In the genomic region with DNA sequence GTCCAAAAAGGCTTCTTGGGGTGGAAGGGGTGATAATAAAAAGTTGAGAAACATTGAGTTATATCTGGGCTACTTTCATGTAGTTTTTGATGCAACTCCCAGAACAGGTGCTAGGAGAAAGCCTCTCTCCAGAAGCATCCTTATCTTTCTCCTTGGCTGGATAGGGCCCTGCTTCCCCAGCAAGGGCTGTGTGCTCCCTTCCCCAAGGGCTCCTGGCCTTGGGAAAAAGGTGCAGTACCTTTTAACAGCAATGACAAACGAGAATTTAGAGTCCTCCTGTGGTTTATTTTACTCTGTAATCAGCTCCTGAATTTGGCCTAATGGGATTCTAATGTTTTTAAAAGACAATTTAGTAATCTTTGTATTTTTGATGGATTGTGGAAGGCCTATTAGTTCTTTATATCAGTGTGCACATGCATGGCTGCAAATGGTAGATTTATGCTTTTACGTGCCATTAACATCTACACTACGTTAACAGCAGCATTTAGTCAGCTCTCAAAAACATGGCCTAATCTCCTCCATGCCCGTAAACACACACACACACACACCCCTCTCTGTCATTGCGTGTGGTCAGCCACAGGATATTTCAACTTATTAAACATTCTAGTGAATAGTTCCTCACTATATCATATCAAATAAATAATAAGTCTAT, we compare ENCODE assay signal across 18 cellular contexts.
DNase-seq lines count a peak whose midpoint lies in the region; ATAC-seq and TF ChIP-seq lines count a peak whose summit lies in the region.
"Had no signal": no experiment of that assay in that cellular context is flagged by ENCODE, and none has a peak within 500 bp of the region (broad histone marks: within the 10 kb centered on the region; RNA-seq: fewer than 3 reads in every experiment).

No MANE protein-coding gene starts in this region.

- no peak for ATAC-seq in T-helper 17 cell
- ATAC-seq: GM12878 had no signal

- DNase-seq in NCI-H82 (lab: John Stamatoyannopoulos, UW) (peak; percentile 74), NCI-H82 treated with DMSO at 0.1 percent for 48 hours (lab: John Stamatoyannopoulos, UW; ENCODE audit: unreplicated experiment) (no peak), NCI-H187 (lab: John Stamatoyannopoulos, UW) (peak; percentile 53 to 62), T-helper 17 cell (no peak), kidney tubule cell (ENCODE audit: low spot score) (no peak), GM10266 (ENCODE audit: extremely low spot score) (no peak)
- DNase-seq in activated effector memory CD4-positive, alpha-beta T cell treated with Interleukin-2 at 50 U/mL for 16 hours, result no peak
- DNase-seq: DMS53, KG1, NCI-H1092, NCI-H1694, NCI-H226, NCI-H510A treated with DMSO at 0.1 percent for 48 hours, OCI-M1, SW 1271, T-helper 2 cell had no signal

- no peaks in the 10 kb centered on the region for H3K9me3 ChIP-seq in T-helper 17 cell (ENCODE audit: control insufficient read depth, low read length, poor library complexity, severe bottlenecking)

- H3K4me3 Mint-ChIP-seq in T-helper 17 cell, result no peak overlapping the region
- H3K4me3 Mint-ChIP-seq: CD14-positive monocyte had no signal

- no peak for TF ChIP-seq CTCF in GM10266 (IDR thresholded peaks at IDR 0.05; ENCODE audit: control insufficient read depth, insufficient read depth, low read depth, missing control alignments)

- no peaks in the 10 kb centered on the region for H3K36me3 Mint-ChIP-seq in T-helper 17 cell (ENCODE audit: low read depth)
- H3K36me3 Mint-ChIP-seq: CD14-positive monocyte had no signal

- peaks cover 12% of the 10 kb centered on the region for H3K4me1 Mint-ChIP-seq in T-helper 17 cell

- peak overlapping the region; percentile 21 for H3K27ac Mint-ChIP-seq in T-helper 17 cell
- H3K27ac Mint-ChIP-seq: CD14-positive monocyte had no signal

- no peaks in the 10 kb centered on the region for H3K27me3 Mint-ChIP-seq in T-helper 17 cell

Comparison
In these comparisons a context has a peak if more than half of its experiments do, and no peak if none do; other contexts are left out.
1. DNase-seq: peak in NCI-H82 (single experiment) and NCI-H187 (2 of 2); none in NCI-H82 treated with DMSO at 0.1 percent for 48 hours (single experiment), T-helper 17 cell (0 of 3), kidney tubule cell (single experiment), GM10266 (single experiment) and activated effector memory CD4-positive, alpha-beta T cell treated with Interleukin-2 at 50 U/mL for 16 hours (single experiment).